10 cellular contexts compared by ENCODE assay signal in the genomic region with DNA sequence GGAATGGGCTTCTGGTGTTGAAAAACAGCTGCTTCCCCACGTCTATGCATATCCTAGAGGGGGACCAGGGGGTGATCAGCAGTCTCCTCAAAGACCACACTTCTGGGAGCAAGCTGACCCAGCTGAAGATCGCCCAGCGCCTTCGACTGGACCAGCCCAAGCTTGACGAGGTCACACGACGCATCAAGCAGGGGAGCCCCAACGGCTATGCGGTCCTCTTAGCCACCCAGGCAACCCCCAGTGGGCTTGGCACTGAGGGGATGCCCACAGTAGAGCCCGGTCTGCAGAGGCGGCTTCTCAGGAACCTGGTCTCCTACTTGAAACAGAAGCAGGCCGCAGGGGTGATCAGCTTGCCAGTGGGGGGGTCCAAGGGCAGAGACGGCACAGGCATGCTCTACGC. TPM values are rescaled to one million over a fixed set of nuclear protein-coding genes. Genes with fewer than 3 reads are reported as not detected.
A peak's percentile ranks its signal among the peaks of the same experiment; 100 is the strongest.
DNase-seq lines count a peak whose midpoint lies in the region; ATAC-seq and TF ChIP-seq lines count a peak whose summit lies in the region.
"Had no signal": no experiment of that assay in that cellular context is flagged by ENCODE, and none has a peak within 500 bp of the region (broad histone marks: within the 10 kb centered on the region; RNA-seq: fewer than 3 reads in every experiment).

No MANE protein-coding gene starts in this region.

- TF ChIP-seq CTCF in Caco-2 (IDR thresholded peaks at IDR 0.05; ENCODE audit: insufficient read depth in 1 of 2, low read depth in 1 of 2, low read length in 1 of 2, severe bottlenecking in 1 of 2, unreplicated experiment in 1 of 2) (no peak), neural crest cell (conservative IDR thresholded peaks at IDR 0.05) (no peak), omental fat pad (IDR thresholded peaks at IDR 0.05) (no peak)

- H3K4me3 ChIP-seq in Caco-2 (ENCODE audit: low read depth, low read length) (no peak overlapping the region), HUES6 (ENCODE audit: low read depth, low read length) (peak overlapping the region; percentile 90; the same call in 1 of the 2 replicates)
- H3K4me3 ChIP-seq: body of pancreas had no signal

- CTCF ChIA-PET in Caco-2 (lab: Charles Lee): no interaction called here

- no peaks in the 10 kb centered on the region for H3K27me3 Mint-ChIP-seq in Caco-2 (ENCODE audit: insufficient read depth, unreplicated experiment)
- H3K27me3 Mint-ChIP-seq in central memory CD8-positive, alpha-beta T cell: no peaks in the 10 kb centered on the region
- peaks cover 3% of the 10 kb centered on the region for H3K27me3 Mint-ChIP-seq in neural crest cell (ENCODE audit: low read depth)

- H3K36me3 ChIP-seq in Caco-2 (ENCODE audit: control insufficient read depth, insufficient read depth, low read length) (peaks cover 7% of the 10 kb centered on the region), HUES6 (ENCODE audit: control insufficient read depth, insufficient read depth, low read length) (peaks cover 77% of the 10 kb centered on the region)

- DNase-seq in Caco-2 (no peak), neural crest cell (ENCODE audit: low read depth, low spot score) (no peak), nucleus accumbens (lab: John Stamatoyannopoulos, UW) (no peak), erythroblast (lab: John Stamatoyannopoulos, UW) (no peak), omental fat pad (ENCODE audit: low spot score) (no peak)
- no peak for DNase-seq in central memory CD8-positive, alpha-beta T cell (ENCODE audit: low spot score in 2 of 2)
- DNase-seq: body of pancreas, kidney glomerular epithelial cell, NCI-H446 had no signal

- H3K9me3 ChIP-seq in Caco-2: no peaks in the 10 kb centered on the region
- H3K9me3 ChIP-seq in HUES6 (ENCODE audit: control insufficient read depth, insufficient read depth, low read depth, low read length): no peaks in the 10 kb centered on the region
- H3K9me3 ChIP-seq: body of pancreas had no signal

- H3K4me1 Mint-ChIP-seq in Caco-2 (ENCODE audit: low read depth, unreplicated experiment) (peaks cover 29% of the 10 kb centered on the region), neural crest cell (peaks cover 52% of the 10 kb centered on the region)
- H3K4me1 Mint-ChIP-seq in central memory CD8-positive, alpha-beta T cell: peaks cover 49% of the 10 kb centered on the region

- no peak for ATAC-seq in central memory CD8-positive, alpha-beta T cell (replicated peaks; ENCODE audit: extremely low read depth, poor library complexity, severe bottlenecking)
- no peak for ATAC-seq in omental fat pad (ENCODE audit: low FRiP score)
- ATAC-seq: body of pancreas had no signal

- no TSS peak for BruUV-seq in Caco-2 (replicated peaks; lab: Mats Ljungman, UMichigan)

- peak overlapping the region; percentile 57 for H3K27ac Mint-ChIP-seq in Caco-2 (ENCODE audit: unreplicated experiment)
- peak overlapping the region; percentile 74 for H3K27ac Mint-ChIP-seq in central memory CD8-positive, alpha-beta T cell (ENCODE audit: low read depth)
- peak overlapping the region; percentile 27 for H3K27ac Mint-ChIP-seq in neural crest cell (ENCODE audit: unreplicated experiment)

- H3K9me3 Mint-ChIP-seq in Caco-2 (ENCODE audit: unreplicated experiment): no peaks in the 10 kb centered on the region
- H3K9me3 Mint-ChIP-seq in central memory CD8-positive, alpha-beta T cell: no peaks in the 10 kb centered on the region
- no peaks in the 10 kb centered on the region for H3K9me3 Mint-ChIP-seq in neural crest cell

- peak overlapping the region; percentile 74 for H3K4me3 Mint-ChIP-seq in Caco-2 (ENCODE audit: unreplicated experiment)
- peak overlapping the region; percentile 8 for H3K4me3 Mint-ChIP-seq in central memory CD8-positive, alpha-beta T cell
- H3K4me3 Mint-ChIP-seq in neural crest cell: peak overlapping the region; percentile 78

- intact Hi-C loops in Caco-2 (cut with micrococcal nuclease; ENCODE audit: unreplicated experiment): loop anchor here (5.0 kb wide), 1 partner anchor 289 kb away; no protein-coding TSS in a partner anchor

- no peak for TF ChIP-seq POLR2A in erythroblast (IDR thresholded peaks at IDR 0.05; ENCODE audit: low read length)

- H3K36me3 Mint-ChIP-seq in Caco-2 (ENCODE audit: insufficient read depth, unreplicated experiment): peaks cover 85% of the 10 kb centered on the region
- peaks cover 52% of the 10 kb centered on the region for H3K36me3 Mint-ChIP-seq in central memory CD8-positive, alpha-beta T cell (ENCODE audit: insufficient read depth)
- H3K36me3 Mint-ChIP-seq in neural crest cell (ENCODE audit: low read depth): peaks cover 32% of the 10 kb centered on the region

- H3K4me1 ChIP-seq in Caco-2 (peaks cover 29% of the 10 kb centered on the region), HUES6 (ENCODE audit: control insufficient read depth, insufficient read depth, low read length) (peaks cover 14% of the 10 kb centered on the region; the same call in 1 of the 2 replicates)

- POLR2A ChIA-PET in Caco-2 (lab: Charles Lee): interaction anchor here (0.6 kb wide), 1 partner anchor 27 kb away, joined by 3 read pairs; no protein-coding TSS in a partner anchor

- no peak overlapping the region for H3K9ac ChIP-seq in HUES6 (ENCODE audit: low read length)

- H3K27me3 ChIP-seq in Caco-2 (replicated peaks; ENCODE audit: control insufficient read depth, insufficient read depth, low read length) (no peaks in the 10 kb centered on the region), HUES6 (ENCODE audit: control insufficient read depth, insufficient read depth, low read length) (no peaks in the 10 kb centered on the region)
- H3K27me3 ChIP-seq: body of pancreas had no signal

- no peak overlapping the region for H3K27ac ChIP-seq in HUES6 (ENCODE audit: low read depth, low read length)
- H3K27ac ChIP-seq: body of pancreas had no signal

RNA-seq across cellular contexts. Expression of a gene that starts 2.5 kb away (rescaled TPM):
- 32.3 and 33.7 TPM in 2 replicates for total RNA-seq in Caco-2 (2022)
- 78.8 and 79.4 TPM in 2 replicates for total RNA-seq in neural crest cell
- 10 to 100 TPM; 25.1 to 39.0 (median 27.8) TPM for total RNA-seq in omental fat pad

RNA-seq across cellular contexts. Expression of a gene that starts 8.5 kb away (rescaled TPM):
- total RNA-seq in Caco-2 (2022) (94.5 and 102 TPM in 2 replicates), neural crest cell (114 TPM in 2 replicates), omental fat pad (10 to 100 TPM; 27.0 to 54.7 (median 39.4) TPM)

Comparison
In these comparisons a context has a peak if more than half of its experiments do, and no peak if none do; other contexts are left out.
1. H3K4me3 Mint-ChIP-seq: peak in every context shown above with its lines; median percentile 78 in neural crest cell; 74 in Caco-2; 8 in central memory CD8-positive, alpha-beta T cell.